In the genomic region with DNA sequence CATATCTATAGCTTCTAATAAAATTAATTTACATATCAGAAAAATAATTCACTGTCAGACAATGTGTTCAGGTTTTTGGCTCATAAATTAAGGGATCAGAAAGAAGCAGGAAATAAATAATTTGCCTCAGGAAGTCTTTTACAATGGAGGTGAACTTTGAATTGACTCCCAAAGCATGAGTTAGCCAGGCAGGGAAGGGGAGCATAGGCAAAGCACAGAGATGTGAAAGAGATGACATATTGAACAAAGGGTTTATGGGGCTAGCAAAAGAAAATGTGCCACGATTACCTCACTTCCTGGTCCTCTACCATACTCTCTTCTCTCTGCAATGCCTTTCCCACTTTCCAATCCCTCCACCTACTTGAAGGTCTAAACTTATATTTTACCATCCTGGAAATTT, we compare ENCODE assay signal across 23 cellular contexts. TPM values are rescaled to one million over a fixed set of nuclear protein-coding genes. Genes with fewer than 3 reads are reported as not detected.
"Had no signal": no experiment of that assay in that cellular context is flagged by ENCODE, and none has a peak within 500 bp of the region (broad histone marks: within the 10 kb centered on the region; RNA-seq: fewer than 3 reads in every experiment).

No MANE protein-coding gene starts in this region.

- H3K27ac ChIP-seq: gastrocnemius medialis, heart right ventricle, left lung, lower lobe of right lung, parathyroid adenoma, prostate gland, sigmoid colon, skin epidermis had no signal

- H3K4me3 Mint-ChIP-seq: endodermal cell, immature natural killer cell had no signal

- FAIRE-seq: keratinocyte, urothelium cell line had no signal

- H3K4me3 ChIP-seq: gastrocnemius medialis, heart right ventricle, left lung, lower lobe of right lung, prostate gland, sigmoid colon, skin epidermis had no signal

- H3K27me3 ChIP-seq: gastrocnemius medialis had no signal

- H2AFZ ChIP-seq: parathyroid adenoma had no signal

- H3K36me3 ChIP-seq: gastrocnemius medialis, heart right ventricle, left lung, lower lobe of right lung, prostate gland, sigmoid colon had no signal

- H3K4me1 ChIP-seq: parathyroid adenoma, prostate gland had no signal

- H3K27ac Mint-ChIP-seq: endodermal cell, nephron had no signal

- ATAC-seq: gastrocnemius medialis, heart right ventricle, left lung, lower lobe of right lung had no signal

- H3K36me3 Mint-ChIP-seq: immature natural killer cell, naive B cell had no signal

- H3K9ac ChIP-seq: parathyroid adenoma had no signal

- H3K9me3 ChIP-seq: gastrocnemius medialis, heart right ventricle, left lung, lower lobe of right lung, prostate gland had no signal

- H3K9me3 Mint-ChIP-seq: endodermal cell, immature natural killer cell, naive B cell, nephron had no signal

- DNase-seq: endodermal cell; gastrocnemius medialis; heart right ventricle; immature natural killer cell; left lung; lower lobe of right lung; mesendoderm; naive B cell; occipital lobe; retina; sigmoid colon; stimulated activated CD4-positive, alpha-beta T cell treated with anti-CD3 and anti-CD28 coated beads, Interleukin-12 subunit alpha, Interleukin-12 subunit beta, amount 100 ng/mL, for 4 hours; stimulated activated naive CD4-positive, alpha-beta T cell treated with Interleukin-2 at 50 U/mL for 16 hours; trophoblast cell had no signal

RNA-seq across cellular contexts. Expression of a gene that starts 18.2 kb away (rescaled TPM):
- total RNA-seq: endodermal cell, fibroblast of lung, gastrocnemius medialis, heart right ventricle, left lung, lower lobe of right lung, occipital lobe, prostate gland, sigmoid colon had no signal
- polyA plus RNA-seq: esophagus, fibroblast of lung, heart right ventricle, immature natural killer cell, keratinocyte, sigmoid colon, thymus had no signal
